ENCODE assay signal across 22 cellular contexts in genomic region chr12:123494124-123494843, GRCh38. TPM values are rescaled to one million over a fixed set of nuclear protein-coding genes. Genes with fewer than 3 reads are reported as not detected.
DNase-seq lines count a peak whose midpoint lies in the region; ATAC-seq and TF ChIP-seq lines count a peak whose summit lies in the region.
"Had no signal": no experiment of that assay in that cellular context is flagged by ENCODE, and none has a peak within 500 bp of the region (broad histone marks: within the 10 kb centered on the region; RNA-seq: fewer than 3 reads in every experiment).

No MANE protein-coding gene starts in this region.

- no peaks in the 10 kb centered on the region for H3K27me3 ChIP-seq in cardiac muscle cell
- H3K27me3 ChIP-seq in osteoblast (ENCODE audit: insufficient read depth, low read length) = no peaks in the 10 kb centered on the region
- H3K27me3 ChIP-seq: body of pancreas had no signal

- H3K4me1 ChIP-seq in cardiac muscle cell (ENCODE audit: low read depth) (no peaks in the 10 kb centered on the region), osteoblast (ENCODE audit: insufficient read depth, low read length) (no peaks in the 10 kb centered on the region)
- H3K4me1 ChIP-seq: body of pancreas, prostate gland had no signal

- H3K27ac ChIP-seq in RWPE1 = peak overlapping the region; percentile 31
- peak overlapping the region; percentile 60 for H3K27ac ChIP-seq in cardiac muscle cell
- no peak overlapping the region for H3K27ac ChIP-seq in osteoblast (ENCODE audit: low read depth, low read length)
- H3K27ac ChIP-seq: body of pancreas, coronary artery, HL-60, prostate gland had no signal

- H3K79me2 ChIP-seq in osteoblast (ENCODE audit: insufficient read depth, low read length) = no peaks in the 10 kb centered on the region

- CTCF ChIA-PET in RWPE1 (lab: Yijun Ruan, JAX) = interaction anchor here (0.6 to 1.1 kb wide), 2 partner anchors 36 to 88 kb away, joined by 3 read pairs; partner anchors contain the start of gene SNRNP35

- H3K9me3 ChIP-seq in cardiac muscle cell (ENCODE audit: low read depth) (no peaks in the 10 kb centered on the region), osteoblast (ENCODE audit: low read depth, low read length) (no peaks in the 10 kb centered on the region)
- H3K9me3 ChIP-seq: body of pancreas, prostate gland had no signal

- H3K4me3 ChIP-seq in cardiac muscle cell (no peak overlapping the region), osteoblast (ENCODE audit: insufficient read depth, low read length) (no peak overlapping the region)
- H3K4me3 ChIP-seq: body of pancreas, coronary artery, prostate gland had no signal

- no peak for TF ChIP-seq CTCF in RWPE1 (conservative IDR thresholded peaks at IDR 0.05; ENCODE audit: low read depth)
- no peak for TF ChIP-seq CTCF in cardiac muscle cell (IDR thresholded peaks at IDR 0.05; ENCODE audit: low read depth, low read length)
- no peak for TF ChIP-seq CTCF in osteoblast (IDR thresholded peaks at IDR 0.05; ENCODE audit: extremely low read depth, low read depth, low read length)

- no peak overlapping the region for H2AFZ ChIP-seq in osteoblast (ENCODE audit: low read length)

- H4K20me1 ChIP-seq in osteoblast (ENCODE audit: insufficient read depth, low read length) = no peaks in the 10 kb centered on the region

- POLR2A ChIA-PET in RWPE1 (lab: Yijun Ruan, JAX; ENCODE audit: low non-redundant PET) = no interaction called here

- peaks cover 23% of the 10 kb centered on the region for H3K36me3 ChIP-seq in cardiac muscle cell
- H3K36me3 ChIP-seq in osteoblast (ENCODE audit: insufficient read depth, low read length) = peaks cover 25% of the 10 kb centered on the region
- H3K36me3 ChIP-seq: prostate gland had no signal

- DNase-seq in D341Med (ENCODE audit: low spot score) (peak; percentile 30), RWPE1 (ENCODE audit: low spot score) (no peak), cardiac muscle cell (ENCODE audit: low read depth in 1 of 2, low spot score in 1 of 2) (no peak), osteoblast (ENCODE audit: insufficient read length, low spot score, missing footprints) (peak; percentile 34), NCI-H128 (lab: John Stamatoyannopoulos, UW; ENCODE audit: unreplicated experiment) (no peak), SHP77 treated with DMSO at 0.1 percent for 48 hours (lab: John Stamatoyannopoulos, UW) (no peak), medulla oblongata (ENCODE audit: extremely low spot score) (no peak)
- DNase-seq: activated naive CD8-positive, alpha-beta T cell treated with anti-CD3 and anti-CD28 coated beads for 36 hours; body of pancreas; CD4-positive, CD25-positive, alpha-beta regulatory T cell; DMS79; HFFc6; KBM-7; kidney; naive thymus-derived CD8-positive, alpha-beta T cell; NCI-H526 treated with DMSO at 0.1 percent for 48 hours; stimulated activated CD4-positive, alpha-beta T cell treated with anti-CD3 and anti-CD28 coated beads, Interleukin-12 subunit alpha, Interleukin-12 subunit beta, amount 100 ng/mL, for 4 hours; T-helper 9 cell had no signal

- H3K4me2 ChIP-seq in osteoblast (ENCODE audit: insufficient read depth, low read length) = no peak overlapping the region

- no peak for ATAC-seq in GM21381 (IDR thresholded peaks at IDR 0.05; ENCODE audit: unreplicated experiment)
- ATAC-seq: body of pancreas; naive thymus-derived CD8-positive, alpha-beta T cell had no signal

RNA-seq across cellular contexts. Expression of gene SNRNP35, which starts 36.3 kb away (rescaled TPM):
- total RNA-seq in cardiac muscle cell (18.9 and 32.0 TPM in 2 replicates), osteoblast (10.3 and 15.6 TPM in 2 replicates)
- polyA plus RNA-seq in cardiac muscle cell = 36.8 and 41.9 TPM in 2 replicates

RNA-seq across cellular contexts. Expression of gene RILPL1, which starts 39.2 kb away (rescaled TPM):
- total RNA-seq in cardiac muscle cell (33.7 and 57.8 TPM in 2 replicates), osteoblast (14.7 and 16.3 TPM in 2 replicates)
- 68.4 and 69.3 TPM in 2 replicates for polyA plus RNA-seq in cardiac muscle cell

RNA-seq across cellular contexts. Expression of gene RILPL2, which starts 57.8 kb away (rescaled TPM):
- total RNA-seq in cardiac muscle cell = 2.9 and 3.2 TPM in 2 replicates
- polyA plus RNA-seq in cardiac muscle cell = 4.6 and 5.7 TPM in 2 replicates
- 5.1 and 5.3 TPM in 2 replicates for total RNA-seq in osteoblast

Comparison
In these comparisons a context has a peak if more than half of its experiments do, and no peak if none do; other contexts are left out.
1. DNase-seq: peak in D341Med (single experiment) and osteoblast (single experiment); none in RWPE1 (single experiment), cardiac muscle cell (0 of 2), NCI-H128 (single experiment), SHP77 treated with DMSO at 0.1 percent for 48 hours (single experiment) and medulla oblongata (single experiment).